In the genomic region with DNA sequence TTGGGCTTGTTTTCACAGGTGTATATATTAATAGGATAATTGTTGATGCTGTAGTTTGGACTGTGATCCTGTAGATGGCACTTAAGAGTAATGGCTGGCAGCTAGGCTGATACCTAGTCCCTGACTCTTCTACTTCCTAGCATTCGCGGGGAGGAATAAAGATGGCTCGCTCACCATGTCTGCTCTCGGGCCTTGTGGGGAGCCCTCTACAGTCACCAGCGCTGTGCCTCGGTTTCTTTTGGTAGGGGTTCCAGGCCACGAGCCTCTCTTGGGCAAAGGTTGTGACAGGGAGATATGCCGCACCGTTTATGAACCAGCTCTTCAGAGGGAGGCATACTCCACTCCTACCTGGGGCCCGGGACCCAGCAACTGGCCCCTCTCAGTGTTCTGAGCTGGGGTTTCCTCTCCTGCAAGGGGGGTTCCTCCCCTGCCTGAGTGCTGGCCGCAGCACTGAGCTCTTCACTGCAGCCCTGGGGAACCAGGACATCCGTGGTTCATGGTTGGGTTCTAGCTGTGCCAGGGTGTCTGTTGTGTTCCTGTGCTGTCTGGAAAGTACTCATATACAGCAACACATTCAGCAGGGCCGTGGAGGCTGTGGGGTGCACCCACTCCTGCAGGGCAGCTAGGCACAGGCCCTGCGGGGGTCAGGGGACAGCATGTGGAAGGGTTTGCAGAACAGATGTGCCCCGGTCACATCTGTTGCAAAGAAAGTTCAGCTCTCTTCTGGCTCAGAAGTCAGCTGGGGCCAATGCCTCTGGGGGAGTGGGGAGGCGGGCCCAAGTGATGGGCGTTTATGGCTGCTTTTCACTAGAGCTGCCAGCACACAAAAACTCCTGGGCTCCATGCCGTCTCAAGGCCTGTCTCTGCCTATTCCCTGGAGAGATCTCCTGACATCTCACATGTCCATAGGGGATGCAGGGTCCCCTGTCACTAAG, we compare ENCODE assay signal across 8 cellular contexts.
DNase-seq lines count a peak whose midpoint lies in the region; ATAC-seq, FAIRE-seq and TF ChIP-seq lines count a peak whose summit lies in the region.

No MANE protein-coding gene starts in this region.

- no peak overlapping the region for H3K9ac ChIP-seq in adipocyte (ENCODE audit: low read length)

- FAIRE-seq in small intestine (lab: Jason Lieb, UNC): no peak

- H3K4me3 ChIP-seq in left ventricle myocardium inferior (no peak overlapping the region), adipocyte (ENCODE audit: low read length) (no peak overlapping the region), small intestine (ENCODE audit: low read depth in 1 of 2, low read length in 2 of 2) (no peak overlapping the region)

- WGBS in small intestine, 3 donors: 72 to 83% (median 74%) methylated on average over 18 of the region's 18 CpGs

- no peaks in the 10 kb centered on the region for H3K9me3 ChIP-seq in left ventricle myocardium inferior (replicated peaks)
- no peaks in the 10 kb centered on the region for H3K9me3 ChIP-seq in adipocyte (ENCODE audit: control insufficient read depth, low read length)
- H3K9me3 ChIP-seq in small intestine (ENCODE audit: control insufficient read depth, low read depth): no peaks in the 10 kb centered on the region

- intact Hi-C loops in left ventricle myocardium inferior (cut with micrococcal nuclease): no loop called here
- intact Hi-C loops in cardiac septum (cut with DNase I): no loop called here

- no peak for DNase-seq in left ventricle myocardium inferior
- no peak for DNase-seq in cardiac septum (ENCODE audit: low spot score)
- DNase-seq in adipocyte (ENCODE audit: low read depth): peak; percentile 6
- peak; percentile 9 for DNase-seq in small intestine
- no peak for DNase-seq in superior temporal gyrus (ENCODE audit: extremely low spot score)
- no peak for DNase-seq in COLO668 (lab: John Stamatoyannopoulos, UW; ENCODE audit: unreplicated experiment)
- DNase-seq in cerebellar nuclear complex (lab: John Stamatoyannopoulos, UW): no peak

- H3K27ac ChIP-seq in left ventricle myocardium inferior (replicated peaks) (no peak overlapping the region), small intestine (ENCODE audit: low read depth in 1 of 2, low read length in 1 of 2) (no peak overlapping the region)

- H3K36me3 ChIP-seq in left ventricle myocardium inferior: no peaks in the 10 kb centered on the region
- H3K36me3 ChIP-seq in adipocyte (ENCODE audit: control insufficient read depth, insufficient read depth, low read length, severe bottlenecking): no peaks in the 10 kb centered on the region
- no peaks in the 10 kb centered on the region for H3K36me3 ChIP-seq in small intestine (ENCODE audit: control insufficient read depth in 2 of 2, insufficient read depth in 2 of 2, low read length in 2 of 2)

- ATAC-seq in HG03469 (IDR thresholded peaks at IDR 0.05; ENCODE audit: unreplicated experiment): peak; percentile 56

- TF ChIP-seq CTCF in left ventricle myocardium inferior (IDR thresholded peaks at IDR 0.05; ENCODE audit: borderline replicate concordance): peak; percentile 53

- H3K4me1 ChIP-seq in left ventricle myocardium inferior: no peaks in the 10 kb centered on the region
- H3K4me1 ChIP-seq in adipocyte (ENCODE audit: control insufficient read depth, insufficient read depth, low read length): no peaks in the 10 kb centered on the region
- H3K4me1 ChIP-seq in small intestine (ENCODE audit: control insufficient read depth in 2 of 2, insufficient read depth in 1 of 2, low read depth in 1 of 2, low read length in 1 of 2): no peaks in the 10 kb centered on the region

- H3K27me3 ChIP-seq in left ventricle myocardium inferior (ENCODE audit: low read depth) (no peaks in the 10 kb centered on the region), adipocyte (replicated peaks; ENCODE audit: control insufficient read depth, insufficient read depth, low read length) (no peaks in the 10 kb centered on the region), small intestine (ENCODE audit: control insufficient read depth in 2 of 2, insufficient read depth in 2 of 2, low read length in 2 of 2) (no peaks in the 10 kb centered on the region)

Comparison
In these comparisons a context has a peak if more than half of its experiments do, and no peak if none do; other contexts are left out.
1. DNase-seq: peak in adipocyte (single experiment) and small intestine (single experiment); none in left ventricle myocardium inferior (single experiment), cardiac septum (single experiment), superior temporal gyrus (single experiment), COLO668 (single experiment) and cerebellar nuclear complex (0 of 2).